Comparison of ENCODE assay signal across 20 cellular contexts in the genomic region with DNA sequence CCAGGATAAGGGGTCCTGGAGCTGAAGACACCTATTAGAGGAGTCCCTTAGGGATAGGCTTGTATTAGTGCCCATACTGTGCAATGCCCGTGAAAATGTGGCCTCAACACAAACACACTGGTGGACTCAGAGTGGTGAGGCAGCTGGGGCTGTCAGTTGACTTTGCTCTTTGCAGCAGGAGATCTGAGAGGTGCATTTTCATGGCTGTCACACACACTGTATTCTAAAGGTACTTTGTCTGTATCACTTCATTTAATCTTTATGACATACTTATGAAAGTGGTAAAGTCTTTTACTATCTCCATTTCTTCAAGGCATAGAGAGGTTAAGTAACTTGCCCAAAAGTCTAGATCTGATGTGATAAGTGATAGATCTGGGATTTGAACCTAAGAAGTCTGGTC.
"Had no signal": no experiment of that assay in that cellular context is flagged by ENCODE, and none has a peak within 500 bp of the region (broad histone marks: within the 10 kb centered on the region; RNA-seq: fewer than 3 reads in every experiment).

No MANE protein-coding gene starts in this region.

- DNase-seq: dermis blood vessel endothelial cell; dorsolateral prefrontal cortex; effector CD4-positive, alpha-beta T cell; effector memory CD4-positive, alpha-beta T cell; foreskin keratinocyte; heart left ventricle; hypothalamus; immature natural killer cell; islet precursor cell; kidney; kidney glomerular epithelial cell; left lung; left ventricle myocardium superior; lower lobe of right lung; mesenchymal stem cell; naive thymus-derived CD4-positive, alpha-beta T cell had no signal

- H3K4me1 ChIP-seq: esophagus muscularis mucosa, foreskin keratinocyte, gastroesophageal sphincter, heart left ventricle, left lung, lower lobe of right lung had no signal

- H3K27me3 ChIP-seq: foreskin keratinocyte, gastroesophageal sphincter, hepatocyte, left lung had no signal

- H3K36me3 ChIP-seq: esophagus muscularis mucosa, gastroesophageal sphincter, heart left ventricle, left lung, lower lobe of right lung had no signal

- ATAC-seq: foreskin keratinocyte; gastroesophageal sphincter; heart left ventricle; left lung; left ventricle myocardium superior; lower lobe of right lung; naive thymus-derived CD4-positive, alpha-beta T cell had no signal

- H3K27ac ChIP-seq: coronary artery, dorsolateral prefrontal cortex, esophagus muscularis mucosa, foreskin keratinocyte, gastroesophageal sphincter, heart left ventricle, hepatocyte, left lung, lower lobe of right lung had no signal

- H3K4me3 ChIP-seq: coronary artery, dorsolateral prefrontal cortex, esophagus muscularis mucosa, gastroesophageal sphincter, heart left ventricle, hepatocyte, left lung, lower lobe of right lung had no signal

- H3K9me3 ChIP-seq: esophagus muscularis mucosa, gastroesophageal sphincter, heart left ventricle, left lung, lower lobe of right lung had no signal
